In the genomic region with DNA sequence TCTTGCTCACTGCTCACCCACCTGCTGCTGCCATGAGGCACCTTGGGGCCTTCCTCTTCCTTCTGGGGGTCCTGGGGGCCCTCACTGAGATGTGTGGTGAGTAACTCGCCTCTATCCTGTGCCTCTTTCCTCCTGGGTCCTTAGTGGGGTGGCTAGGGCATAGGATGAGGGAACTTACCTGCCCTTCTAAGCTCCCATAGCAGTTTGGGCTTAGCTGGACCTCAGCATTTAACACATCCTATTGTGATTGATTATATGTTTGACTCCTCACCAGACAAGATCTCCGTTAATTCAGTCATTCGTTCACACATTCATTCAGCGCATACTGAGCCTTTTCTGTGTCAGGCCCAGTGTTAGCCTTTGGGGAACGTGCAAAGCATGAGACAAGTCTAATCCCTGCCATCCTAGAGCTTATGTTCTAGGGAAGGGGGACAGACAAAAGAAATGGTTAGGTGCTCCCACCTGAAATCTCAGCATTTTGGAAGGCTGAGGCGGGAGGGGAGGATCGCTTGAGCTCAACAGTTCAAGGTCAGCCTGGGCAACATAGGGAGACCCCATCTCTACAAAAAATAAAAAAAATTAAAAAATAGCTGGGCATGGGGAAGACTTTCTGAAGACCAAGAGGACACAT, we compare ENCODE assay signal across 8 cellular contexts. TPM values are rescaled to one million over a fixed set of nuclear protein-coding genes. Genes with fewer than 3 reads are reported as not detected.
DNase-seq lines count a peak whose midpoint lies in the region; ATAC-seq and TF ChIP-seq lines count a peak whose summit lies in the region.

No MANE protein-coding gene starts in this region.

- H3K4me3 ChIP-seq in left lung = peak overlapping the region; percentile 50 to 56

- H3K4me3 Mint-ChIP-seq in T-helper 2 cell treated with Interferon-gamma antibody and Interleukin-4, amounts not matched to agents 5 μg/mL and 100 μg/mL, for 36 hours = peak overlapping the region; percentile 85

- H3K27ac ChIP-seq in angular gyrus (ENCODE audit: low read depth, low read length) (peak overlapping the region; percentile 11), left lung (peak overlapping the region; percentile 75 to 84), substantia nigra (ENCODE audit: low read depth, low read length, poor library complexity, severe bottlenecking) (peak overlapping the region; percentile 52)

- no peak for TF ChIP-seq CTCF in left lung (IDR thresholded peaks at IDR 0.05)

- H3K4me1 Mint-ChIP-seq in T-helper 2 cell treated with Interferon-gamma antibody and Interleukin-4, amounts not matched to agents 5 μg/mL and 100 μg/mL, for 36 hours (ENCODE audit: low read depth) = peaks cover 36% of the 10 kb centered on the region

- no peaks in the 10 kb centered on the region for H3K36me3 Mint-ChIP-seq in T-helper 2 cell treated with Interferon-gamma antibody and Interleukin-4, amounts not matched to agents 5 μg/mL and 100 μg/mL, for 36 hours (ENCODE audit: low read depth)

- peaks cover 0 to 11% of the 10 kb centered on the region in 2 donors for H3K36me3 ChIP-seq in left lung

- H3K9me3 Mint-ChIP-seq in T-helper 2 cell treated with Interferon-gamma antibody and Interleukin-4, amounts not matched to agents 5 μg/mL and 100 μg/mL, for 36 hours = no peaks in the 10 kb centered on the region

- H3K27me3 Mint-ChIP-seq in T-helper 2 cell treated with Interferon-gamma antibody and Interleukin-4, amounts not matched to agents 5 μg/mL and 100 μg/mL, for 36 hours (ENCODE audit: low read depth) = peaks cover 4% of the 10 kb centered on the region

- ATAC-seq in left lung (no peak), HG02885 (IDR thresholded peaks at IDR 0.05; ENCODE audit: poor library complexity, unreplicated experiment) (no peak)

- intact Hi-C loops in left lung (cut with DNase I) = no loop called here

- H3K9me3 ChIP-seq in left lung = no peaks in the 10 kb centered on the region

- peaks cover 21 to 50% of the 10 kb centered on the region in 2 donors for H3K4me1 ChIP-seq in left lung

- H3K27ac Mint-ChIP-seq in T-helper 2 cell treated with Interferon-gamma antibody and Interleukin-4, amounts not matched to agents 5 μg/mL and 100 μg/mL, for 36 hours = peak overlapping the region; percentile 77

- H3K27me3 ChIP-seq in left lung = no peaks in the 10 kb centered on the region

- no peak for DNase-seq in T-helper 2 cell treated with Interferon-gamma antibody and Interleukin-4, amounts not matched to agents 5 μg/mL and 100 μg/mL, for 36 hours (ENCODE audit: low spot score)
- no peak for DNase-seq in T-helper 2 cell
- no peak for DNase-seq in left lung
- no peak for DNase-seq in substantia nigra (lab: John Stamatoyannopoulos, UW)
- DNase-seq in midbrain (lab: John Stamatoyannopoulos, UW) = no peak
- no peak for DNase-seq in NCI-H1930 (lab: John Stamatoyannopoulos, UW)

RNA-seq across cellular contexts. Expression of a gene that starts 0.4 kb away (rescaled TPM):
- 10 to 100 TPM; 48.0 to 57.6 TPM for total RNA-seq in left lung

RNA-seq across cellular contexts. Expression of a gene that starts 15.7 kb away (rescaled TPM):
- total RNA-seq in left lung = 10 to 100 TPM; 45.2 to 67.7 TPM

RNA-seq across cellular contexts. Expression of a gene that starts 28.2 kb away (rescaled TPM):
- total RNA-seq in left lung = 1 to 10 TPM; 3.1 to 3.8 TPM

RNA-seq across cellular contexts. Expression of a gene that starts 33.0 kb away (rescaled TPM):
- 1 to 10 TPM; 1.8 to 4.6 TPM for total RNA-seq in left lung

Comparison
In these comparisons a context has a peak if more than half of its experiments do, and no peak if none do; other contexts are left out.
1. H3K27ac ChIP-seq: peak in every context shown above with its lines; median percentile 80 in left lung; 52 in substantia nigra; 11 in angular gyrus.